In the genomic region with DNA sequence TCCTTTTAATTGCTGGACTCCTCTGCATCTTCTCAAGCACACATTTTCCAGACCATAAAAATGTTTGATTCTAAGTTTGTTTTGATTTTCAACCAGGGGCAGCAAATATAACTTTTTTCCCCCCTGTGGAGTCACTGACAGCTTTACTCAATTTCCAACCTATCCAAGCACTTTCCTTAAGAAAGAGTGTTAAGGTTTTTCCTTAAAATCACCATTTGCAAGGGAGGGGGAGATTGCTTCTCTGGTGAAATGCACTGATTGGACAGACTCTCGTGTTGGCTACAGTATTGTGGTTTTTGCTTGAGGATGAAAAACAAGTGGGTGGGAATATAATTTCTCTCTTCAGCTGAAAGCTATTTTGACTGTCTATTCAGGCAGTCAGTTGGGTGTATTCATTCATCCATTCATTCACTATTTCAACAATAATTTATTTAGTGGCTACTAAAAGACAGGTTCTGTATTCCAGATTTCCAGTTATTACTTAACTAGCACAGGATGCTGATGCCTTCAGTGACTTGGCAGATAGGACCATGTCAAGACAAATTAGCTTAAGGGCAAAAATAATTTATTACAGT, we compare ENCODE assay signal across 32 cellular contexts.
"Had no signal": no experiment of that assay in that cellular context is flagged by ENCODE, and none has a peak within 500 bp of the region (broad histone marks: within the 10 kb centered on the region; RNA-seq: fewer than 3 reads in every experiment).

No MANE protein-coding gene starts in this region.

- H3K36me3 ChIP-seq: breast epithelium, esophagus squamous epithelium, pancreas, sigmoid colon, vagina had no signal

- H3K4me3 ChIP-seq: breast epithelium, esophagus squamous epithelium, pancreas, psoas muscle, sigmoid colon had no signal

- DNase-seq: activated CD4-positive, alpha-beta memory T cell treated with anti-CD3 and anti-CD28 coated beads, Interleukin-2, amount 10 ng/mL, durations not matched to agents 7 days and 5 days; activated CD4-positive, alpha-beta T cell treated with anti-CD3 and anti-CD28 coated beads, Interleukin-2, amount 10 ng/mL, durations not matched to agents 7 days and 5 days; activated CD4-positive, CD25-positive, alpha-beta regulatory T cell treated with anti-CD3 and anti-CD28 coated beads, Interleukin-2, amount 50 U/mL, for 72 hours; activated CD8-positive, alpha-beta memory T cell treated with anti-CD3 and anti-CD28 coated beads, Interleukin-2, amount 50 U/mL, for 48 hours; activated gamma-delta T cell; activated naive CD4-positive, alpha-beta T cell treated with anti-CD3 and anti-CD28 coated beads, Interleukin-2, amount 50 U/mL, for 16 hours; activated T-cell treated with anti-CD3 and anti-CD28 coated beads, Interleukin-2, amount 50 U/mL, for 24 hours; amygdala; dermis blood vessel endothelial cell; effector CD4-positive, alpha-beta T cell; esophagus squamous epithelium; glutamatergic neuron; hippocampal formation; left cardiac atrium; left ventricle myocardium superior; naive B cell; nucleus accumbens; pancreas; psoas muscle; sigmoid colon; small intestine; stimulated activated CD4-positive, alpha-beta T cell treated with anti-CD3 and anti-CD28 coated beads, Interleukin-1b, Interleukin-23, amount 100 ng/mL, for 48 hours; stimulated activated CD4-positive, alpha-beta T cell treated with anti-CD3 and anti-CD28 coated beads, Interleukin-4, amount 100 ng/mL, for 4 hours; stimulated activated CD8-positive, alpha-beta memory T cell treated with anti-CD3 and anti-CD28 coated beads, Interleukin-4, amount 100 ng/mL, for 48 hours; stimulated activated naive CD8-positive, alpha-beta T cell treated with anti-CD3 and anti-CD28 coated beads, Interleukin-15, amount 100 ng/mL, for 72 hours; substantia nigra; T-helper 17 cell; T1000 had no signal

- H3K27me3 ChIP-seq: breast epithelium, pancreas, sigmoid colon, vagina had no signal

- H3K27ac ChIP-seq: breast epithelium, epithelial cell of prostate, esophagus squamous epithelium, pancreas, psoas muscle, sigmoid colon, vagina had no signal

- H3K4me1 ChIP-seq: breast epithelium, esophagus squamous epithelium, pancreas, psoas muscle, sigmoid colon had no signal

- H3K9me3 ChIP-seq: breast epithelium, esophagus squamous epithelium, pancreas, psoas muscle, sigmoid colon, vagina had no signal

- ATAC-seq: left cardiac atrium; left ventricle myocardium superior; pancreas; psoas muscle; stimulated activated memory B cell treated with anti-CD40 and anti-IgM and Interleukin-4, amounts not matched to agents 10 μg/mL and 1 μg/mL and 100 μg/mL, for 72 hours; stimulated activated naive CD8-positive, alpha-beta T cell treated with anti-CD3 and anti-CD28 coated beads, Interleukin-15, amount 100 ng/mL, for 72 hours; T-helper 17 cell had no signal
